10 cellular contexts compared by ENCODE assay signal in the genomic region with DNA sequence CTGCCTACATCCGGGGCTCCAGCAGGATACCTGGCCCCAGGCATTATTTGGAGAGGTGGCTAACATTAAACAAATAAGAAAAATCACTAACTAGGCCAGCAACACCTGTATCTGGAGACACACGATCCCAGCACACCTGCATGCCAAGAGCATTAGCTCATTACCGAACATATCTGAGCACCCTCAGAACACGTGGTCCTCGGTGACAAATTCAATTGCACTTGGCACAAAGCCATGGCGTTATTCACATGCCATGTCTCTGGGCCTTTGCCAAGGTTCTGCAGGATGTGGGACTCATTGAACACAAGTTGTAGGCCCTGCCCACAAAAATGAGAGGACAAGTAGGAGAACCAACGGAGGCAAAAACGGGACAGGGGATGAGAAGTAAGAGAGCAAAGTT.
DNase-seq lines count a peak whose midpoint lies in the region; ATAC-seq, FAIRE-seq and TF ChIP-seq lines count a peak whose summit lies in the region.
"Had no signal": no experiment of that assay in that cellular context is flagged by ENCODE, and none has a peak within 500 bp of the region (broad histone marks: within the 10 kb centered on the region; RNA-seq: fewer than 3 reads in every experiment).

No MANE protein-coding gene starts in this region.

- H3K4me3 ChIP-seq in small intestine (ENCODE audit: low read depth in 1 of 2, low read length in 2 of 2), result no peak overlapping the region
- H3K4me3 ChIP-seq: suprapubic skin had no signal

- FAIRE-seq in small intestine (lab: Jason Lieb, UNC), result no peak

- H3K27me3 ChIP-seq in small intestine (ENCODE audit: control insufficient read depth in 2 of 2, insufficient read depth in 2 of 2, low read length in 2 of 2), result no peaks in the 10 kb centered on the region
- H3K27me3 ChIP-seq: suprapubic skin had no signal

- no peak for TF ChIP-seq CTCF in GM10266 (IDR thresholded peaks at IDR 0.05; ENCODE audit: control insufficient read depth, insufficient read depth, low read depth, missing control alignments)
- no peak for TF ChIP-seq CTCF in omental fat pad (IDR thresholded peaks at IDR 0.05)

- WGBS in small intestine, 3 donors, result 14 to 50% (median 30%) methylated on average over 8 of the region's 8 CpGs

- H3K4me1 ChIP-seq in small intestine (ENCODE audit: control insufficient read depth in 2 of 2, insufficient read depth in 1 of 2, low read depth in 1 of 2, low read length in 1 of 2), result no peaks in the 10 kb centered on the region
- H3K4me1 ChIP-seq: suprapubic skin had no signal

- ATAC-seq in HG02678 (IDR thresholded peaks at IDR 0.05; ENCODE audit: unreplicated experiment) (no peak), omental fat pad (ENCODE audit: low FRiP score) (no peak)

- peak; percentile 57; the same call in 1 of the 2 replicates for TF ChIP-seq EP300 in Ishikawa (IDR thresholded peaks at IDR 0.05; ENCODE audit: borderline replicate concordance)

- DNase-seq in NCI-H2171 treated with DMSO at 0.1 percent for 48 hours (lab: John Stamatoyannopoulos, UW), result peak; percentile 95
- peak; percentile 28 for DNase-seq in dermis blood vessel endothelial cell
- peak; percentile 97 for DNase-seq in small intestine
- DNase-seq in GM10266 (ENCODE audit: extremely low spot score), result no peak
- no peak for DNase-seq in omental fat pad (ENCODE audit: low spot score)
- no peak for DNase-seq in AG08396 (ENCODE audit: low spot score)
- DNase-seq: activated CD4-positive, alpha-beta T cell treated with anti-CD3 and anti-CD28 coated beads, Interleukin-2, amount 50 U/mL, for 4 hours had no signal

- H3K27ac ChIP-seq in small intestine (ENCODE audit: low read depth in 1 of 2, low read length in 1 of 2), result peak overlapping the region in 1 of 2 donors; percentile 30
- H3K27ac ChIP-seq: suprapubic skin had no signal

- no peak for TF ChIP-seq RAD21 in Ishikawa (IDR thresholded peaks at IDR 0.05; ENCODE audit: low read depth)

- no peaks in the 10 kb centered on the region for H3K9me3 ChIP-seq in small intestine (ENCODE audit: control insufficient read depth, low read depth)
- H3K9me3 ChIP-seq: suprapubic skin had no signal

- no peaks in the 10 kb centered on the region for H3K36me3 ChIP-seq in small intestine (ENCODE audit: control insufficient read depth in 2 of 2, insufficient read depth in 2 of 2, low read length in 2 of 2)
- H3K36me3 ChIP-seq: suprapubic skin had no signal

TF ChIP-seq in Ishikawa, 13 proteins besides CTCF, POLR2A, EP300 and RAD21:
- TF ChIP-seq TEAD4 (IDR thresholded peaks at IDR 0.05) (peak; percentile 92), ZBTB7A (IDR thresholded peaks at IDR 0.05; ENCODE audit: low read depth) (no peak), USF1 (IDR thresholded peaks at IDR 0.05) (peak; percentile 86), NFIC (IDR thresholded peaks at IDR 0.05) (peak; percentile 93), TCF12 (IDR thresholded peaks at IDR 0.05; ENCODE audit: low read depth) (peak; percentile 71; the same call in 1 of the 2 replicates)
- TF ChIP-seq, protein P1, sequence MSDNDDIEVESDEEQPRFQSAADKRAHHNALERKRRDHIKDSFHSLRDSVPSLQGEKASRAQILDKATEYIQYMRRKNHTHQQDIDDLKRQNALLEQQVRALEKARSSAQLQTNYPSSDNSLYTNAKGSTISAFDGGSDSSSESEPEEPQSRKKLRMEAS (IDR thresholded peaks at IDR 0.05), result peak; percentile 87

Comparison
In these comparisons a context has a peak if more than half of its experiments do, and no peak if none do; other contexts are left out.
1. DNase-seq: peak in NCI-H2171 treated with DMSO at 0.1 percent for 48 hours (single experiment), dermis blood vessel endothelial cell (single experiment) and small intestine (single experiment); none in GM10266 (single experiment), omental fat pad (single experiment) and AG08396 (single experiment).